In genomic region chr1:70411360-70411844, GRCh38 we compare ENCODE assay signal across 8 cellular contexts. TPM values are rescaled to one million over a fixed set of nuclear protein-coding genes. Genes with fewer than 3 reads are reported as not detected.
DNase-seq lines count a peak whose midpoint lies in the region; ATAC-seq and TF ChIP-seq lines count a peak whose summit lies in the region.

No MANE protein-coding gene starts in this region.

- no peaks in the 10 kb centered on the region for H3K36me3 ChIP-seq in adrenal gland (replicated peaks in 1 of 2)
- peaks cover 3% of the 10 kb centered on the region for H3K36me3 ChIP-seq in iPS-18a (ENCODE audit: control insufficient read depth, low read depth, low read length)

- H3K27ac Mint-ChIP-seq in stimulated activated effector memory CD8-positive, alpha-beta T cell treated with anti-CD3 and anti-CD28 coated beads, Interleukin-12 subunit alpha, Interleukin-12 subunit beta, amount 100 ng/mL, for 72 hours: peak overlapping the region; percentile 93

- H3K4me1 ChIP-seq in adrenal gland (replicated peaks in 1 of 2): peaks cover 5 to 15% of the 10 kb centered on the region in 2 donors
- H3K4me1 ChIP-seq in iPS-18a (ENCODE audit: control insufficient read depth, low read depth, low read length): peaks cover 10% of the 10 kb centered on the region

- intact Hi-C loops in adrenal gland (cut with DNase I): no loop called here

- no peak for DNase-seq in adrenal gland
- no peak for DNase-seq in stimulated activated effector memory CD8-positive, alpha-beta T cell treated with anti-CD3 and anti-CD28 coated beads, Interleukin-12 subunit alpha, Interleukin-12 subunit beta, amount 100 ng/mL, for 72 hours (ENCODE audit: low spot score in 2 of 2)
- no peak for DNase-seq in OCI-M2 (lab: John Stamatoyannopoulos, UW; ENCODE audit: unreplicated experiment)
- DNase-seq in MV-4-11 (lab: John Stamatoyannopoulos, UW): no peak

- H3K4me3 ChIP-seq in adrenal gland: peak overlapping the region; percentile 11 to 68 (median 40)
- peak overlapping the region; percentile 98 for H3K4me3 ChIP-seq in iPS-18a (ENCODE audit: low read length)

- H3K9me3 ChIP-seq in adrenal gland (replicated peaks in 1 of 3) (no peaks in the 10 kb centered on the region), iPS-18a (ENCODE audit: control insufficient read depth, low read depth, low read length) (no peaks in the 10 kb centered on the region)

- no peaks in the 10 kb centered on the region for H3K4me1 Mint-ChIP-seq in stimulated activated effector memory CD8-positive, alpha-beta T cell treated with anti-CD3 and anti-CD28 coated beads, Interleukin-12 subunit alpha, Interleukin-12 subunit beta, amount 100 ng/mL, for 72 hours

- peak overlapping the region; percentile 45 to 95 (median 92) for H3K27ac ChIP-seq in adrenal gland
- H3K27ac ChIP-seq in iPS-18a (ENCODE audit: low read length): peak overlapping the region; percentile 93

- TF ChIP-seq CTCF in adrenal gland (IDR thresholded peaks at IDR 0.05): no peak

- WGBS in adrenal gland, 4 donors: 1 to 3% (median 2%) methylated on average over 16 to 17 of the region's 17 CpGs

- no peak for TF ChIP-seq POLR2A in adrenal gland (IDR thresholded peaks at IDR 0.05)

- H3K9ac ChIP-seq in iPS-18a (ENCODE audit: low read length): peak overlapping the region; percentile 88

- H3K27me3 ChIP-seq in adrenal gland (no peaks in the 10 kb centered on the region), iPS-18a (ENCODE audit: control insufficient read depth, insufficient read depth, low read length) (no peaks in the 10 kb centered on the region)

- peak overlapping the region; percentile 97 for H3K4me3 Mint-ChIP-seq in stimulated activated effector memory CD8-positive, alpha-beta T cell treated with anti-CD3 and anti-CD28 coated beads, Interleukin-12 subunit alpha, Interleukin-12 subunit beta, amount 100 ng/mL, for 72 hours

- no peaks in the 10 kb centered on the region for H3K9me3 Mint-ChIP-seq in stimulated activated effector memory CD8-positive, alpha-beta T cell treated with anti-CD3 and anti-CD28 coated beads, Interleukin-12 subunit alpha, Interleukin-12 subunit beta, amount 100 ng/mL, for 72 hours

- peaks cover 28% of the 10 kb centered on the region for H3K36me3 Mint-ChIP-seq in stimulated activated effector memory CD8-positive, alpha-beta T cell treated with anti-CD3 and anti-CD28 coated beads, Interleukin-12 subunit alpha, Interleukin-12 subunit beta, amount 100 ng/mL, for 72 hours

- ATAC-seq in GM18498 (IDR thresholded peaks at IDR 0.05; ENCODE audit: unreplicated experiment) (peak; percentile 5), HG03097 (IDR thresholded peaks at IDR 0.05; ENCODE audit: low FRiP score, unreplicated experiment) (peak; percentile 0), HG03565 (IDR thresholded peaks at IDR 0.05; ENCODE audit: unreplicated experiment) (no peak)
- no peak for ATAC-seq in stimulated activated effector memory CD8-positive, alpha-beta T cell treated with anti-CD3 and anti-CD28 coated beads, Interleukin-12 subunit alpha, Interleukin-12 subunit beta, amount 100 ng/mL, for 72 hours

RNA-seq across cellular contexts. Expression of gene CTH, which starts 0.3 kb away (rescaled TPM):
- 10 to 100 TPM in 1 of 8 donors, 1 to 10 TPM in 6, under 1 TPM in 1; 0.97 to 27.6 (median 4.3) TPM for total RNA-seq in adrenal gland
- polyA plus RNA-seq in adrenal gland: 10 to 100 TPM in 1 of 3 donors, 1 to 10 TPM in 2; 3.2 to 65.0 (median 7.4) TPM

RNA-seq across cellular contexts. Expression of gene ANKRD13C, which starts 56.9 kb away (rescaled TPM):
- total RNA-seq in adrenal gland: 10 to 100 TPM in 7 of 8 donors, 1 to 10 TPM in 1; 8.0 to 24.3 (median 20.9) TPM
- polyA plus RNA-seq in adrenal gland: 10 to 100 TPM in 2 of 3 donors, 1 to 10 TPM in 1; 8.3 to 27.2 (median 11.3) TPM

Comparison
In these comparisons a context has a peak if more than half of its experiments do, and no peak if none do; other contexts are left out.
1. ATAC-seq: peak in GM18498 (single experiment) and HG03097 (single experiment); none in stimulated activated effector memory CD8-positive, alpha-beta T cell treated with anti-CD3 and anti-CD28 coated beads, Interleukin-12 subunit alpha, Interleukin-12 subunit beta, amount 100 ng/mL, for 72 hours (single experiment) and HG03565 (single experiment).